25 cellular contexts compared by ENCODE assay signal in genomic region chr9:92170848-92171247, GRCh38. TPM values are rescaled to one million over a fixed set of nuclear protein-coding genes. Genes with fewer than 3 reads are reported as not detected.
DNase-seq lines count a peak whose midpoint lies in the region; ATAC-seq and FAIRE-seq lines count a peak whose summit lies in the region.
"Had no signal": no experiment of that assay in that cellular context is flagged by ENCODE, and none has a peak within 500 bp of the region (broad histone marks: within the 10 kb centered on the region; RNA-seq: fewer than 3 reads in every experiment).

No MANE protein-coding gene starts in this region.

- H3K27me3 ChIP-seq in H7 (ENCODE audit: control insufficient read depth, insufficient read depth, low read length) (no peaks in the 10 kb centered on the region), neuronal stem cell (ENCODE audit: control insufficient read depth in 3 of 3, insufficient read depth in 3 of 3, low read depth in 1 of 3, low read length in 3 of 3) (peaks cover 0 to 6% (median 0%) of the 10 kb centered on the region in 3 experiments)
- H3K27me3 ChIP-seq: ascending aorta; BLaER1 treated with 17β-estradiol and CSF1 and Interleukin-3, amounts not matched to agents 10 nM and 100 nM; stomach had no signal

- no peak overlapping the region for H3K18ac ChIP-seq in neuronal stem cell (ENCODE audit: low read length)

- H2BK15ac ChIP-seq in neuronal stem cell (ENCODE audit: low read length), result no peak overlapping the region

- H2BK12ac ChIP-seq in neuronal stem cell (ENCODE audit: low read length), result peak overlapping the region; percentile 30

- H3K36me3 ChIP-seq in H7 (replicated peaks; ENCODE audit: control insufficient read depth, insufficient read depth, low read length), result no peaks in the 10 kb centered on the region
- no peaks in the 10 kb centered on the region for H3K36me3 ChIP-seq in neuronal stem cell (replicated peaks in 1 of 2; ENCODE audit: control insufficient read depth in 2 of 2, insufficient read depth in 2 of 2, low read length in 2 of 2)
- H3K36me3 ChIP-seq: ascending aorta; BLaER1 treated with 17β-estradiol and CSF1 and Interleukin-3, amounts not matched to agents 10 nM and 100 nM; stomach had no signal

- H3K9ac ChIP-seq in neuronal stem cell (ENCODE audit: low read depth, low read length, poor library complexity), result no peak overlapping the region
- H3K9ac ChIP-seq: BLaER1 treated with 17β-estradiol and CSF1 and Interleukin-3, amounts not matched to agents 10 nM and 100 nM; SK-N-SH had no signal

- no peak overlapping the region for H2BK5ac ChIP-seq in neuronal stem cell (ENCODE audit: low read length)

- H2AK5ac ChIP-seq in neuronal stem cell (ENCODE audit: low read depth, low read length), result no peak overlapping the region

- H3K4me2 ChIP-seq in neuronal stem cell (ENCODE audit: insufficient read depth, low read length, poor library complexity, severe bottlenecking), result no peak overlapping the region
- H3K4me2 ChIP-seq: SK-N-SH had no signal

- no peak for FAIRE-seq in GM19239 (lab: Jason Lieb, UNC)
- FAIRE-seq: colon, GM12892, TTC549 had no signal

- peak overlapping the region; percentile 65 for H2AFZ ChIP-seq in neuronal stem cell (ENCODE audit: low read length)

- no peaks in the 10 kb centered on the region for H3K79me1 ChIP-seq in neuronal stem cell (ENCODE audit: low read depth, low read length)

- WGBS in neuronal stem cell (ENCODE audit: extremely low coverage in 2 of 2, insufficient read length in 2 of 2, insufficient replicate concordance in 1 of 2), 2 donors, result no CpG with 5 or more reads among the region's 9 CpGs

- H4K8ac ChIP-seq in neuronal stem cell (ENCODE audit: low read depth, low read length), result no peak overlapping the region

- H3K9me3 ChIP-seq in neuronal stem cell (replicated peaks in 1 of 2; ENCODE audit: control insufficient read depth in 2 of 2, insufficient read depth in 1 of 2, low read depth in 1 of 2, low read length in 2 of 2), result peaks cover 2 to 9% of the 10 kb centered on the region in 2 donors
- H3K9me3 ChIP-seq: ascending aorta, SK-N-SH had no signal

- H3K4me3 ChIP-seq in H7 (ENCODE audit: insufficient read depth, low read depth, low read length), result no peak overlapping the region
- no peak overlapping the region for H3K4me3 ChIP-seq in neuronal stem cell (ENCODE audit: low read length in 2 of 2)
- H3K4me3 ChIP-seq: ascending aorta; BLaER1 treated with 17β-estradiol and CSF1 and Interleukin-3, amounts not matched to agents 10 nM and 100 nM; stomach had no signal

- H3K14ac ChIP-seq in neuronal stem cell (ENCODE audit: low read length), result no peak overlapping the region

- no peaks in the 10 kb centered on the region for H3K4me1 ChIP-seq in neuronal stem cell (ENCODE audit: control insufficient read depth in 2 of 2, insufficient read depth in 1 of 2, low read depth in 1 of 2, low read length in 2 of 2)
- H3K4me1 ChIP-seq: ascending aorta had no signal

- H3K27ac ChIP-seq in neuronal stem cell (replicated peaks; ENCODE audit: low read length), result no peak overlapping the region
- H3K27ac ChIP-seq: ascending aorta; BLaER1 treated with 17β-estradiol and CSF1 and Interleukin-3, amounts not matched to agents 10 nM and 100 nM; RWPE1; stomach had no signal

- H2BK120ac ChIP-seq in neuronal stem cell (ENCODE audit: low read depth, low read length), result no peak overlapping the region

- no peak overlapping the region for H3K4ac ChIP-seq in neuronal stem cell (ENCODE audit: low read length)

- no peak overlapping the region for H3K23ac ChIP-seq in neuronal stem cell (ENCODE audit: low read depth, low read length, poor library complexity)

- DNase-seq in CD1c-positive myeloid dendritic cell (ENCODE audit: extremely low spot score) (peak; percentile 48), H7 (peak; percentile 21), dermis blood vessel endothelial cell (peak; percentile 9), neuronal stem cell (ENCODE audit: low spot score) (no peak), GM19239 (ENCODE audit: insufficient read length, low spot score) (no peak)
- DNase-seq: activated T-cell treated with anti-CD3 and anti-CD28 coated beads, Interleukin-2, amount 50 U/mL, for 72 hours; DMS53; effector CD8-positive, alpha-beta T cell; H9; hypothalamus; mesenchymal stem cell; NCI-H1048; NCI-H2029; NCI-H2227 treated with DMSO at 0.1 percent for 48 hours; SK-N-SH; stimulated activated CD4-positive, alpha-beta T cell treated with anti-CD3 and anti-CD28 coated beads, Interleukin-1b, Interleukin-23, amount 100 ng/mL, for 48 hours; stomach had no signal

- H4K91ac ChIP-seq in neuronal stem cell (ENCODE audit: low read depth, low read length, poor library complexity), result no peak overlapping the region

- no peak for ATAC-seq in HG02970 (IDR thresholded peaks at IDR 0.05; ENCODE audit: low FRiP score, unreplicated experiment)
- no peak for ATAC-seq in HG02870 (IDR thresholded peaks at IDR 0.05; ENCODE audit: unreplicated experiment)
- ATAC-seq: activated T-cell treated with anti-CD3 and anti-CD28 coated beads, Interleukin-2, amount 50 U/mL, for 72 hours had no signal

RNA-seq across cellular contexts. Expression of gene SPTLC1, which starts 55.6 kb away (rescaled TPM):
- 63.6 and 81.3 TPM in 2 replicates for total RNA-seq in H7 (2014; rRNA removed; shearing (Covaris generic))
- 121 and 127 TPM in 2 replicates for total RNA-seq in dermis blood vessel endothelial cell
- 52.6 TPM for polyA plus RNA-seq in neuronal stem cell (2013, experiment 1 of 2)
- 53.4 TPM for polyA plus RNA-seq in neuronal stem cell (2013, experiment 2 of 2)

Comparison
In these comparisons a context has a peak if more than half of its experiments do, and no peak if none do; other contexts are left out.
1. DNase-seq: peak in CD1c-positive myeloid dendritic cell (single experiment), H7 (single experiment) and dermis blood vessel endothelial cell (single experiment); none in neuronal stem cell (single experiment) and GM19239 (single experiment).